In the genomic region with DNA sequence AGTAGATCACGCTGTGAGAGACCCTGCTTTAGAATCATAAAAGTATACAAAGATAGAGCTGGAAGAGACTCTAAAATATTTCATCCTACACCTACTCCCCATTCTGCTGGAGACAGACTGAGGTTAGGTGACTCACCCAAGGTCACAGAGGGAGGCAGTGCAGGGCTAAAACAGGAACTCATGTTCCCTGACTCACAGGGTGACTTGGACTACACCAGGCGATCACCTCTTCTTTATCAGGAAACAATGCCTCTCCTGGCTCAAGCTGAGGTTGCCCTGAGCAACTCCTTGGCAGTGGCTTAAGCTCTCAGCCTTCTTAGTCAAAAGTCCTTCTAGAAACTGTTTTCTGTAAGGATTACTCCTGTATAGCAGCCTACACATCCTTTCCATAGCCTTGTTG, we compare ENCODE assay signal across 9 cellular contexts. TPM values are rescaled to one million over a fixed set of nuclear protein-coding genes. Genes with fewer than 3 reads are reported as not detected.
DNase-seq lines count a peak whose midpoint lies in the region; ATAC-seq and TF ChIP-seq lines count a peak whose summit lies in the region.
"Had no signal": no experiment of that assay in that cellular context is flagged by ENCODE, and none has a peak within 500 bp of the region (broad histone marks: within the 10 kb centered on the region; RNA-seq: fewer than 3 reads in every experiment).

No MANE protein-coding gene starts in this region.

- no peaks in the 10 kb centered on the region for H3K36me3 Mint-ChIP-seq in MCF 10A (ENCODE audit: insufficient read depth, unreplicated experiment)

- H3K27ac Mint-ChIP-seq in MCF 10A (ENCODE audit: low read depth, unreplicated experiment) = peak overlapping the region; percentile 63
- H3K27ac Mint-ChIP-seq: stimulated activated naive CD8-positive, alpha-beta T cell treated with anti-CD3 and anti-CD28 coated beads, Interleukin-15, Interleukin-2, amounts not matched to agents 100 ng/mL and 50 ng/mL, for 24 hours had no signal

- POLR2A ChIA-PET in MCF 10A (lab: Yijun Ruan, JAX) = interaction anchor here (0.7 to 1.3 kb wide), 8 partner anchors 9 to 117 kb away, joined by 3 to 6 read pairs (median 3); no protein-coding TSS in a partner anchor

- H3K4me3 Mint-ChIP-seq in MCF 10A (ENCODE audit: unreplicated experiment) = no peak overlapping the region
- H3K4me3 Mint-ChIP-seq: stimulated activated naive CD8-positive, alpha-beta T cell treated with anti-CD3 and anti-CD28 coated beads, Interleukin-15, Interleukin-2, amounts not matched to agents 100 ng/mL and 50 ng/mL, for 24 hours had no signal

- H3K4me3 ChIP-seq in breast epithelium (no peak overlapping the region), upper lobe of right lung (no peak overlapping the region), Peyer's patch (no peak overlapping the region)

- H3K9me3 ChIP-seq in breast epithelium (no peaks in the 10 kb centered on the region), upper lobe of right lung (no peaks in the 10 kb centered on the region), Peyer's patch (no peaks in the 10 kb centered on the region)

- H3K4me1 ChIP-seq in breast epithelium = no peaks in the 10 kb centered on the region
- peaks cover 9% of the 10 kb centered on the region for H3K4me1 ChIP-seq in foreskin keratinocyte
- no peaks in the 10 kb centered on the region for H3K4me1 ChIP-seq in upper lobe of right lung
- no peaks in the 10 kb centered on the region for H3K4me1 ChIP-seq in Peyer's patch

- no peak for TF ChIP-seq POLR2A in breast epithelium (IDR thresholded peaks at IDR 0.05)
- TF ChIP-seq POLR2A in Peyer's patch (IDR thresholded peaks at IDR 0.05) = no peak

- H3K27me3 Mint-ChIP-seq in MCF 10A (ENCODE audit: insufficient read depth, unreplicated experiment) = no peaks in the 10 kb centered on the region

- intact Hi-C loops in MCF 10A (cut with micrococcal nuclease) (loop anchor here (1.0 kb wide), 1 partner anchor 117 kb away; no protein-coding TSS in a partner anchor), breast epithelium (cut with DNase I; ENCODE audit: low total_unique reads) (no loop called here), upper lobe of right lung (cut with DNase I) (no loop called here)

- H3K36me3 ChIP-seq in breast epithelium = no peaks in the 10 kb centered on the region
- no peaks in the 10 kb centered on the region for H3K36me3 ChIP-seq in upper lobe of right lung
- no peaks in the 10 kb centered on the region for H3K36me3 ChIP-seq in Peyer's patch

- peaks cover 27% of the 10 kb centered on the region for H3K4me1 Mint-ChIP-seq in MCF 10A (ENCODE audit: insufficient read depth, unreplicated experiment)

- DNase-seq in MCF 10A (ENCODE audit: unreplicated experiment) = peak; percentile 96
- DNase-seq in breast epithelium (ENCODE audit: low spot score in 2 of 2) = no peak
- peak; percentile 71 to 87 for DNase-seq in foreskin keratinocyte
- no peak for DNase-seq in upper lobe of right lung
- no peak for DNase-seq in Peyer's patch
- DNase-seq in activated effector memory CD4-positive, alpha-beta T cell treated with anti-CD3 and anti-CD28 coated beads, Interleukin-2, amount 50 U/mL, for 16 hours = no peak
- no peak for DNase-seq in ecto neural progenitor cell (ENCODE audit: low spot score)

- CTCF ChIA-PET in MCF 10A (lab: Yijun Ruan, JAX) = interaction anchor here (0.6 to 2.4 kb wide), 6 partner anchors 12 to 262 kb away, joined by 3 to 11 read pairs (median 5); no protein-coding TSS in a partner anchor

- no TSS peak for BruUV-seq in MCF 10A (replicated peaks; lab: Mats Ljungman, UMichigan)

- TF ChIP-seq CTCF in MCF 10A (IDR thresholded peaks at IDR 0.05; ENCODE audit: unreplicated experiment) (no peak), breast epithelium (IDR thresholded peaks at IDR 0.05) (no peak), foreskin keratinocyte (conservative IDR thresholded peaks at IDR 0.05) (no peak), upper lobe of right lung (IDR thresholded peaks at IDR 0.05) (no peak), Peyer's patch (IDR thresholded peaks at IDR 0.05) (no peak)

- H3K27me3 ChIP-seq in breast epithelium (no peaks in the 10 kb centered on the region), foreskin keratinocyte (no peaks in the 10 kb centered on the region), upper lobe of right lung (no peaks in the 10 kb centered on the region), Peyer's patch (no peaks in the 10 kb centered on the region)

- ATAC-seq in SK-N-SH treated with all-trans-retinoic acid at 6 μM for 48 hours = peak; percentile 89
- peak; percentile 98 for ATAC-seq in foreskin keratinocyte
- ATAC-seq in upper lobe of right lung = peak; percentile 90

- peaks cover 7% of the 10 kb centered on the region for H3K9me3 Mint-ChIP-seq in MCF 10A (ENCODE audit: unreplicated experiment)

- no peak overlapping the region for H3K27ac ChIP-seq in breast epithelium
- H3K27ac ChIP-seq in foreskin keratinocyte = no peak overlapping the region
- no peak overlapping the region for H3K27ac ChIP-seq in upper lobe of right lung
- no peak overlapping the region for H3K27ac ChIP-seq in Peyer's patch

TF ChIP-seq in SK-N-SH treated with all-trans-retinoic acid at 6 μM for 48 hours, 23 proteins besides CTCF, POLR2A, EP300 and RAD21:
- no peak for TF ChIP-seq TCF4 (CRISPR knock-in tag; IDR thresholded peaks at IDR 0.05; ENCODE audit: borderline replicate concordance)
- TF ChIP-seq RARB (CRISPR knock-in tag; IDR thresholded peaks at IDR 0.05) = no peak
- TF ChIP-seq ZC3H10 (CRISPR knock-in tag; IDR thresholded peaks at IDR 0.05) = no peak
- no peak for TF ChIP-seq ISL1 (CRISPR knock-in tag; IDR thresholded peaks at IDR 0.05)
- TF ChIP-seq OSR1 (CRISPR knock-in tag; IDR thresholded peaks at IDR 0.05) = no peak
- TF ChIP-seq ZNF70 (CRISPR knock-in tag; IDR thresholded peaks at IDR 0.05) = no peak

RNA-seq across cellular contexts. Expression of a gene that starts 26.4 kb away (rescaled TPM):
- total RNA-seq in MCF 10A (2022) = 2.6 and 4.2 TPM in 2 replicates
- total RNA-seq in breast epithelium = 1 to 10 TPM; 2.5 to 4.3 (median 4.0) TPM
- 0.18 and 0.41 TPM in 2 replicates for total RNA-seq in foreskin keratinocyte
- polyA plus RNA-seq in foreskin keratinocyte = 0.17 and 0.19 TPM in 2 replicates
- total RNA-seq in upper lobe of right lung = 10.9 TPM
- total RNA-seq in Peyer's patch = 1 to 10 TPM; 3.2 to 5.8 (median 4.0) TPM

Comparison
In these comparisons a context has a peak if more than half of its experiments do, and no peak if none do; other contexts are left out.
1. DNase-seq: peak in MCF 10A (single experiment) and foreskin keratinocyte (2 of 2); none in breast epithelium (0 of 2), upper lobe of right lung (single experiment), Peyer's patch (0 of 3), activated effector memory CD4-positive, alpha-beta T cell treated with anti-CD3 and anti-CD28 coated beads, Interleukin-2, amount 50 U/mL, for 16 hours (single experiment) and ecto neural progenitor cell (single experiment).
2. Peak in every context shown above with its lines, with median percentiles within 50 percentile points of each other: ATAC-seq.